15 cellular contexts compared by ENCODE assay signal in the genomic region with DNA sequence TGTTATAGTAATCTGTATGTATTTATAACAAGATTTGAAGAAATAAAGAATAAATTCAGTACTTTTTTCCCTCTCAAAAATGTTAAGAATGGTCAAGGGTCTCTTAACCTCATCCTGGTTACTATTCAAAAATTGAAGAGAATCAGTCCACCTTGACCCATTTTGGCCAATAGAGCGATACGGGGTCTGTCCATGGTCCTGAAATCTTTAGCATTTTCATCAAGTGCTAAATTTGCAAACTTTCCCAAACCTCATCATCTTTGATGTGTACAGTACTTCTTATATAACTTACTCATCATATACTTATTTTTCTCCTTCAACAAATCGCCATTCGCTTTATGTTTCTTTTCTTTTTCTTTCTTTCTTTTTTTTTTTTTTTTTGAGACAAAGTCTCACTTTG. TPM values are rescaled to one million over a fixed set of nuclear protein-coding genes. Genes with fewer than 3 reads are reported as not detected.
DNase-seq lines count a peak whose midpoint lies in the region; ATAC-seq and TF ChIP-seq lines count a peak whose summit lies in the region.
"Had no signal": no experiment of that assay in that cellular context is flagged by ENCODE, and none has a peak within 500 bp of the region (broad histone marks: within the 10 kb centered on the region; RNA-seq: fewer than 3 reads in every experiment).

No MANE protein-coding gene starts in this region.

- TF ChIP-seq CTCF in GM12865 (IDR thresholded peaks at IDR 0.05; ENCODE audit: insufficient read depth, low read depth, low read length, missing control alignments), result no peak
- TF ChIP-seq CTCF in MM.1S (IDR thresholded peaks at IDR 0.05; ENCODE audit: low read length), result no peak
- no peak for TF ChIP-seq CTCF in liver (IDR thresholded peaks at IDR 0.05; ENCODE audit: low read depth, low read length, missing input control)

- TF ChIP-seq RAD21 in liver (IDR thresholded peaks at IDR 0.05), result no peak

- H3K9me2 ChIP-seq in MM.1S (replicated peaks; ENCODE audit: insufficient read depth, low read length), result no peaks in the 10 kb centered on the region

- H3F3A ChIP-seq in MM.1S (ENCODE audit: insufficient read depth, low read length), result no peaks in the 10 kb centered on the region; the same call in 1 of the 2 replicates

- H3K79me2 ChIP-seq in MM.1S (ENCODE audit: low read length), result peaks cover 36% of the 10 kb centered on the region

- 60% methylated on average over 4 of the region's 4 CpGs for WGBS in liver

- H3K4me2 ChIP-seq in MM.1S (ENCODE audit: low read depth, low read length), result no peak overlapping the region

- H3K36me3 ChIP-seq in MM.1S (replicated peaks; ENCODE audit: insufficient read depth, low read length) (no peaks in the 10 kb centered on the region), liver (ENCODE audit: control insufficient read depth in 4 of 4, insufficient read depth in 3 of 4, low read depth in 1 of 4, low read length in 3 of 4) (no peaks in the 10 kb centered on the region)

- H2AFZ ChIP-seq in MM.1S (ENCODE audit: low read length), result no peak overlapping the region

- no peaks in the 10 kb centered on the region for H4K20me1 ChIP-seq in MM.1S (ENCODE audit: insufficient read depth, low read length)

- H3K27ac ChIP-seq in MM.1S (ENCODE audit: low read length) (no peak overlapping the region), liver (ENCODE audit: low read depth in 1 of 2, low read length in 2 of 2) (no peak overlapping the region)

- H3K9me3 ChIP-seq in MM.1S (replicated peaks; ENCODE audit: insufficient read depth, low read length) (no peaks in the 10 kb centered on the region), liver (ENCODE audit: control insufficient read depth in 4 of 4, low read length in 3 of 4) (no peaks in the 10 kb centered on the region)

- H3K4me1 ChIP-seq in MM.1S (ENCODE audit: low read length) (no peaks in the 10 kb centered on the region), liver (ENCODE audit: control insufficient read depth in 4 of 4, insufficient read depth in 4 of 4, low read length in 3 of 4) (no peaks in the 10 kb centered on the region)

- peak; percentile 20 for DNase-seq in GM12865 (ENCODE audit: low read depth)
- DNase-seq in MM.1S, result peak; percentile 54
- peak; percentile 51 for DNase-seq in astrocyte of the hippocampus (ENCODE audit: low read depth, low spot score)
- no peak for DNase-seq in A172 (ENCODE audit: low spot score)
- DNase-seq in NCI-H1417 treated with DMSO at 0.1 percent for 48 hours (lab: John Stamatoyannopoulos, UW), result no peak
- no peak for DNase-seq in stimulated activated CD4-positive, alpha-beta T cell treated with anti-CD3 and anti-CD28 coated beads, Interleukin-2, amount 100 ng/mL, for 48 hours
- DNase-seq: CD4-positive, alpha-beta T cell; central memory CD4-positive, alpha-beta T cell; HFFc6; NCI-H1105; NCI-H510A treated with DMSO at 0.1 percent for 48 hours; stimulated activated CD4-positive, alpha-beta T cell treated with anti-CD3 and anti-CD28 coated beads, Interleukin-12 subunit alpha, Interleukin-12 subunit beta, amount 100 ng/mL, for 4 hours had no signal

- H3K9ac ChIP-seq in MM.1S (ENCODE audit: low read length) (no peak overlapping the region), liver (ENCODE audit: low read depth in 1 of 2, low read length in 2 of 2) (no peak overlapping the region)

- H3K27me3 ChIP-seq in MM.1S (replicated peaks; ENCODE audit: insufficient read depth, low read length) (no peaks in the 10 kb centered on the region), liver (ENCODE audit: control insufficient read depth in 4 of 4, insufficient read depth in 4 of 4, low read length in 3 of 4) (peaks cover 0 to 3% (median 0%) of the 10 kb centered on the region in 4 donors)

- H3K4me3 ChIP-seq in GM12865 (ENCODE audit: low read depth, low read length), result no peak overlapping the region
- H3K4me3 ChIP-seq in MM.1S (ENCODE audit: low read length), result no peak overlapping the region
- no peak overlapping the region for H3K4me3 ChIP-seq in liver (ENCODE audit: low read depth in 1 of 3, low read length in 3 of 3)

- no peak for ATAC-seq in HG02610 (IDR thresholded peaks at IDR 0.05; ENCODE audit: unreplicated experiment)
- ATAC-seq: Panc1 had no signal

TF ChIP-seq in liver, 16 proteins besides CTCF, POLR2A, EP300 and RAD21:
- TF ChIP-seq, protein P1, sequence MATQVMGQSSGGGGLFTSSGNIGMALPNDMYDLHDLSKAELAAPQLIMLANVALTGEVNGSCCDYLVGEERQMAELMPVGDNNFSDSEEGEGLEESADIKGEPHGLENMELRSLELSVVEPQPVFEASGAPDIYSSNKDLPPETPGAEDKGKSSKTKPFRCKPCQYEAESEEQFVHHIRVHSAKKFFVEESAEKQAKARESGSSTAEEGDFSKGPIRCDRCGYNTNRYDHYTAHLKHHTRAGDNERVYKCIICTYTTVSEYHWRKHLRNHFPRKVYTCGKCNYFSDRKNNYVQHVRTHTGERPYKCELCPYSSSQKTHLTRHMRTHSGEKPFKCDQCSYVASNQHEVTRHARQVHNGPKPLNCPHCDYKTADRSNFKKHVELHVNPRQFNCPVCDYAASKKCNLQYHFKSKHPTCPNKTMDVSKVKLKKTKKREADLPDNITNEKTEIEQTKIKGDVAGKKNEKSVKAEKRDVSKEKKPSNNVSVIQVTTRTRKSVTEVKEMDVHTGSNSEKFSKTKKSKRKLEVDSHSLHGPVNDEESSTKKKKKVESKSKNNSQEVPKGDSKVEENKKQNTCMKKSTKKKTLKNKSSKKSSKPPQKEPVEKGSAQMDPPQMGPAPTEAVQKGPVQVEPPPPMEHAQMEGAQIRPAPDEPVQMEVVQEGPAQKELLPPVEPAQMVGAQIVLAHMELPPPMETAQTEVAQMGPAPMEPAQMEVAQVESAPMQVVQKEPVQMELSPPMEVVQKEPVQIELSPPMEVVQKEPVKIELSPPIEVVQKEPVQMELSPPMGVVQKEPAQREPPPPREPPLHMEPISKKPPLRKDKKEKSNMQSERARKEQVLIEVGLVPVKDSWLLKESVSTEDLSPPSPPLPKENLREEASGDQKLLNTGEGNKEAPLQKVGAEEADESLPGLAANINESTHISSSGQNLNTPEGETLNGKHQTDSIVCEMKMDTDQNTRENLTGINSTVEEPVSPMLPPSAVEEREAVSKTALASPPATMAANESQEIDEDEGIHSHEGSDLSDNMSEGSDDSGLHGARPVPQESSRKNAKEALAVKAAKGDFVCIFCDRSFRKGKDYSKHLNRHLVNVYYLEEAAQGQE (IDR thresholded peaks at IDR 0.05), result peak; percentile 99
- TF ChIP-seq TAF1 (conservative IDR thresholded peaks at IDR 0.05), result no peak
TF ChIP-seq in liver: peak in this region for 1.

RNA-seq across cellular contexts. Expression of a gene that starts 23.6 kb away (rescaled TPM):
- total RNA-seq in liver, result under 1 TPM; under 0.01 TPM
- under 1 TPM in 1 of 2 donors, not detected in 1; 0.02 TPM for polyA plus RNA-seq in liver
- 0.34 and 0.50 TPM in 2 replicates for total RNA-seq in A172 (2014; rRNA removed; shearing (Covaris generic))
- total RNA-seq: CD4-positive, alpha-beta T cell had no signal

Comparison
In these comparisons a context has a peak if more than half of its experiments do, and no peak if none do; other contexts are left out.
1. DNase-seq: peak in GM12865 (single experiment), MM.1S (single experiment) and astrocyte of the hippocampus (single experiment); none in A172 (single experiment), NCI-H1417 treated with DMSO at 0.1 percent for 48 hours (single experiment) and stimulated activated CD4-positive, alpha-beta T cell treated with anti-CD3 and anti-CD28 coated beads, Interleukin-2, amount 100 ng/mL, for 48 hours (0 of 2).